ENCODE assay signal across 10 cellular contexts in genomic region chrX:23883737-23884354, GRCh38. TPM values are rescaled to one million over a fixed set of nuclear protein-coding genes. Genes with fewer than 3 reads are reported as not detected.
DNase-seq lines count a peak whose midpoint lies in the region; ATAC-seq, FAIRE-seq and TF ChIP-seq lines count a peak whose summit lies in the region.
"Had no signal": no experiment of that assay in that cellular context is flagged by ENCODE, and none has a peak within 500 bp of the region (broad histone marks: within the 10 kb centered on the region; RNA-seq: fewer than 3 reads in every experiment).

No MANE protein-coding gene starts in this region.

- FAIRE-seq in A549 (lab: Jason Lieb, UNC) = peak; percentile 99

- POLR2A ChIA-PET in A549 (lab: Yijun Ruan, JAX) = interaction anchor here (2.0 to 2.8 kb wide), 2 partner anchors 17 to 100 kb away, joined by 12 to 22 read pairs; partner anchors contain the start of gene SAT1

- H3K9me3 Mint-ChIP-seq in H9 = no peaks in the 10 kb centered on the region
- H3K9me3 Mint-ChIP-seq in effector memory CD8-positive, alpha-beta T cell = no peaks in the 10 kb centered on the region

- no peak overlapping the region for H2BK12ac ChIP-seq in H9 (ENCODE audit: insufficient read length, low read depth, low read length)

- peaks cover 2 to 12% (median 6%) of the 10 kb centered on the region in 3 experiments; a peak in 5 of 7 replicates for H3K36me3 Mint-ChIP-seq in H9 (ENCODE audit: insufficient read depth in 1 of 3, low read depth in 3 of 3)
- no peaks in the 10 kb centered on the region for H3K36me3 Mint-ChIP-seq in effector memory CD8-positive, alpha-beta T cell (ENCODE audit: insufficient read depth)

- TF ChIP-seq POLR2A in A549 (IDR thresholded peaks at IDR 0.05; ENCODE audit: low read length) = no peak

- peak; percentile 76 to 79 for DNase-seq in A549 (ENCODE audit: low read depth in 1 of 2, low spot score in 1 of 2)
- DNase-seq in H9 = no peak
- no peak for DNase-seq in effector memory CD8-positive, alpha-beta T cell
- no peak for DNase-seq in GM19238 (ENCODE audit: insufficient read length, low spot score)
- DNase-seq: activated CD4-positive, CD25-positive, alpha-beta regulatory T cell treated with anti-CD3 and anti-CD28 coated beads, Interleukin-2, amount 50 U/mL, for 72 hours had no signal

- H3T11ph ChIP-seq in H9 (ENCODE audit: low read length) = no peak overlapping the region

- H3K36me3 ChIP-seq in iPS-18a (ENCODE audit: control insufficient read depth, low read depth, low read length) = no peaks in the 10 kb centered on the region

- H3K4me1 ChIP-seq in A549 (peaks cover 76% of the 10 kb centered on the region), H9 (ENCODE audit: insufficient read depth, low read length) (no peaks in the 10 kb centered on the region; the same call in 1 of the 2 replicates), iPS-18a (ENCODE audit: control insufficient read depth, low read depth, low read length) (peaks cover 16% of the 10 kb centered on the region)

- no peak overlapping the region for H4K91ac ChIP-seq in H9 (ENCODE audit: insufficient read length, low read depth, low read length)

- H4K8ac ChIP-seq in H9 (replicated peaks; ENCODE audit: insufficient read length, low read depth, low read length) = no peak overlapping the region

- WGBS in A549 (ENCODE audit: missing lambda C conversion rate) = under 1% methylated on average over 9 of the region's 9 CpGs
- no CpG with 5 or more reads among the region's 9 CpGs for WGBS in H9 (ENCODE audit: extremely low coverage, insufficient read length, low lambda C conversion rate)

- H3K79me2 ChIP-seq in H9 (ENCODE audit: insufficient read depth, low read length) = 0 out of 2 replicates have a peak, but pooled peaks cover 1% of the 10 kb centered on the region

- no peaks in the 10 kb centered on the region for H3K23me2 ChIP-seq in H9 (ENCODE audit: insufficient read length, low read depth, low read length, poor library complexity, severe bottlenecking)

- H4K20me1 ChIP-seq in H9 (ENCODE audit: control insufficient read depth, insufficient read depth, insufficient read length) = no peaks in the 10 kb centered on the region

- H2AFZ ChIP-seq in H9 (ENCODE audit: low read length) = no peak overlapping the region

- H3K27ac ChIP-seq in A549 = peak overlapping the region; percentile 88 to 97
- no peak overlapping the region for H3K27ac ChIP-seq in H9 (ENCODE audit: insufficient read length, low read depth, low read length)
- no peak overlapping the region for H3K27ac ChIP-seq in iPS-18a (ENCODE audit: low read length)

- H3K18ac ChIP-seq in H9 (ENCODE audit: insufficient read length, low read depth, low read length) = no peak overlapping the region

- H3K14ac ChIP-seq in H9 (ENCODE audit: insufficient read depth, low read length) = no peak overlapping the region

- no peak overlapping the region for H2BK15ac ChIP-seq in H9 (ENCODE audit: low read depth, low read length)

- H3K56ac ChIP-seq in H9 (ENCODE audit: insufficient read length, low read depth, low read length) = no peak overlapping the region

- H3K4me3 Mint-ChIP-seq in H9 = peak overlapping the region in 1 of 2 experiments; percentile 4; a peak in 3 of 5 replicates
- H3K4me3 Mint-ChIP-seq in effector memory CD8-positive, alpha-beta T cell = no peak overlapping the region

- H2BK20ac ChIP-seq in H9 (ENCODE audit: low read depth, low read length, poor library complexity, severe bottlenecking) = no peak overlapping the region

- peak overlapping the region; percentile 62 for H3K4me2 ChIP-seq in A549
- peak overlapping the region; percentile 16 for H3K4me2 ChIP-seq in H9 (ENCODE audit: insufficient read depth, insufficient read length, low read length)

- H3K23ac ChIP-seq in H9 (ENCODE audit: insufficient read length, low read depth, low read length) = no peak overlapping the region

- TF ChIP-seq CTCF in A549 (IDR thresholded peaks at IDR 0.05) (no peak), H9 (conservative IDR thresholded peaks at IDR 0.05) (no peak), WI38 (IDR thresholded peaks at IDR 0.05; ENCODE audit: low read depth, low read length) (no peak)

- H3K27ac Mint-ChIP-seq in H9 = peak overlapping the region; percentile 0 to 26 (median 2); a peak in 5 of 7 replicates
- H3K27ac Mint-ChIP-seq in effector memory CD8-positive, alpha-beta T cell = no peak overlapping the region

- H3K4ac ChIP-seq in H9 (ENCODE audit: low read depth, low read length) = no peak overlapping the region

- no peaks in the 10 kb centered on the region for H3K79me1 ChIP-seq in H9 (ENCODE audit: insufficient read depth, low read depth, low read length, poor library complexity, severe bottlenecking)

- H3K27me3 ChIP-seq in H9 (ENCODE audit: insufficient read depth, low read length) (no peaks in the 10 kb centered on the region), iPS-18a (ENCODE audit: control insufficient read depth, insufficient read depth, low read length) (no peaks in the 10 kb centered on the region)

- peak; percentile 87 to 93 for ATAC-seq in A549
- ATAC-seq in effector memory CD8-positive, alpha-beta T cell (replicated peaks) = no peak
- no peak for ATAC-seq in GM21737 (IDR thresholded peaks at IDR 0.05; ENCODE audit: unreplicated experiment)
- ATAC-seq in GM21381 (IDR thresholded peaks at IDR 0.05; ENCODE audit: unreplicated experiment) = no peak

- H3K9ac ChIP-seq in H9 (ENCODE audit: extremely low read depth, insufficient read length, low read length) (no peak overlapping the region), iPS-18a (ENCODE audit: low read length) (no peak overlapping the region)

- CTCF ChIA-PET in A549 (lab: Yijun Ruan, JAX) = interaction anchor here (3.8 kb wide), 1 partner anchor 18 kb away, joined by 29 read pairs; no protein-coding TSS in a partner anchor

- H3K4me3 ChIP-seq in A549 = no peak overlapping the region
- H3K4me3 ChIP-seq in WI38 (ENCODE audit: low read depth, low read length) = 0 out of 2 replicates have a peak overlapping the region, but pooled peaks have one; percentile 20
- peak overlapping the region; percentile 12 for H3K4me3 ChIP-seq in iPS-18a (ENCODE audit: low read length)

- no peak overlapping the region for H4K5ac ChIP-seq in H9 (ENCODE audit: insufficient read length, low read depth, low read length)

- peaks cover 30 to 37% of the 10 kb centered on the region in 2 experiments for H3K4me1 Mint-ChIP-seq in H9
- peaks cover 0 to 2% of the 10 kb centered on the region in 2 donors for H3K4me1 Mint-ChIP-seq in effector memory CD8-positive, alpha-beta T cell (ENCODE audit: low read depth in 2 of 2)

- H2AK5ac ChIP-seq in H9 (ENCODE audit: insufficient read length, low read length) = no peak overlapping the region

- no peaks in the 10 kb centered on the region for H3K9me3 ChIP-seq in A549
- no peaks in the 10 kb centered on the region for H3K9me3 ChIP-seq in H9 (ENCODE audit: control insufficient read depth, low read depth, low read length)
- H3K9me3 ChIP-seq in iPS-18a (ENCODE audit: control insufficient read depth, low read depth, low read length) = no peaks in the 10 kb centered on the region

- no peak overlapping the region for H2BK5ac ChIP-seq in H9 (ENCODE audit: insufficient read length, low read length)

- no peak overlapping the region for H2BK120ac ChIP-seq in H9 (ENCODE audit: low read depth, low read length, poor library complexity, severe bottlenecking)

- no peak for TF ChIP-seq EP300 in A549 (IDR thresholded peaks at IDR 0.05)

- no peak for TF ChIP-seq RAD21 in A549 (conservative IDR thresholded peaks at IDR 0.05 in 1 of 2, IDR thresholded peaks at IDR 0.05 in 1 of 2)

- H3K27me3 Mint-ChIP-seq in H9 (ENCODE audit: low read depth) = no peaks in the 10 kb centered on the region
- H3K27me3 Mint-ChIP-seq in effector memory CD8-positive, alpha-beta T cell = no peaks in the 10 kb centered on the region

TF ChIP-seq in A549, 52 proteins besides CTCF, POLR2A, EP300 and RAD21 (continues in another document):
- no peak for TF ChIP-seq NPAS2 (CRISPR knock-in tag; IDR thresholded peaks at IDR 0.05; ENCODE audit: borderline replicate concordance)
- TF ChIP-seq HEYL (CRISPR knock-in tag; IDR thresholded peaks at IDR 0.05) = 0 out of 2 replicates have a peak, but pooled peaks have one; percentile 28
- no peak for TF ChIP-seq POLR2AphosphoS2 (conservative IDR thresholded peaks at IDR 0.05; ENCODE audit: low read length)
- TF ChIP-seq SREBF2 (IDR thresholded peaks at IDR 0.05) = no peak
- TF ChIP-seq JUN (IDR thresholded peaks at IDR 0.05) = peak in 1 of 2 experiments; percentile 36; a peak in 1 of 5 replicates
- TF ChIP-seq BCL3 (IDR thresholded peaks at IDR 0.05) = no peak
- no peak for TF ChIP-seq MYC (IDR thresholded peaks at IDR 0.05; ENCODE audit: borderline replicate concordance, low read length)

RNA-seq across cellular contexts. Expression of gene APOO, which starts 23.9 kb away (rescaled TPM):
- polyA plus RNA-seq in A549 (2011; rRNA removed) (48.5 and 59.4 TPM in 2 replicates), A549 (2017; fragmentation: RNase III; extraction: RNeasy Plus Mini Kit Qiagen cat#74134 plus additional on column Dnase treatment) (33.3 to 35.1 TPM (median 33.5 TPM) in 3 replicates)
- 30.5 and 33.8 TPM in 2 replicates for polyA plus RNA-seq in A549 (2012; cell fraction: cytosol; rRNA removed)
- 10.6 and 10.7 TPM in 2 replicates for polyA plus RNA-seq in A549 (2012; cell fraction: nucleus; rRNA removed)
- 9.4 and 9.8 TPM in 2 replicates for polyA minus RNA-seq in A549 (2011; rRNA and poly(A)+ RNA removed)
- total RNA-seq in H9 (2021) = 86.9 and 95.3 TPM in 2 replicates

RNA-seq across cellular contexts. Expression of gene CXorf58, which starts 24.0 kb away (rescaled TPM):
- polyA plus RNA-seq in A549 (2011; rRNA removed) (0.37 and 0.47 TPM in 2 replicates), A549 (2017; fragmentation: RNase III; extraction: RNeasy Plus Mini Kit Qiagen cat#74134 plus additional on column Dnase treatment) (0.07 to 0.16 TPM (median 0.15 TPM) in 3 replicates)
- polyA plus RNA-seq in A549 (2012; cell fraction: cytosol; rRNA removed) = 0.04 and 0.09 TPM in 2 replicates
- 0.02 and 0.10 TPM in 2 replicates for polyA plus RNA-seq in A549 (2012; cell fraction: nucleus; rRNA removed)
- not detected in 2 replicates for polyA minus RNA-seq in A549 (2011; rRNA and poly(A)+ RNA removed)
- total RNA-seq in H9 (2021) = not detected in 2 replicates
- total RNA-seq: glomerular endothelial cell had no signal

Comparison
In these comparisons a context has a peak if more than half of its experiments do, and no peak if none do; other contexts are left out.
1. ATAC-seq: peak in A549 (2 of 2); none in effector memory CD8-positive, alpha-beta T cell (single experiment), GM21737 (single experiment) and GM21381 (single experiment).
2. DNase-seq: peak in A549 (2 of 2); none in H9 (single experiment), effector memory CD8-positive, alpha-beta T cell (0 of 3) and GM19238 (single experiment).
3. H3K27ac ChIP-seq: peak in A549 (2 of 2); none in H9 (single experiment) and iPS-18a (single experiment).
4. H3K27ac Mint-ChIP-seq: peak in H9 (3 of 3); none in effector memory CD8-positive, alpha-beta T cell (0 of 2).